ENCODE assay signal across 6 cellular contexts in genomic region chr4:932713-933070, GRCh38. TPM values are rescaled to one million over a fixed set of nuclear protein-coding genes. Genes with fewer than 3 reads are reported as not detected.
DNase-seq lines count a peak whose midpoint lies in the region; ATAC-seq and TF ChIP-seq lines count a peak whose summit lies in the region.

No MANE protein-coding gene starts in this region.

- H3K27ac Mint-ChIP-seq in stimulated activated naive CD8-positive, alpha-beta T cell treated with anti-CD3 and anti-CD28 coated beads, Interleukin-15, Interleukin-2, amounts not matched to agents 100 ng/mL and 50 ng/mL, for 24 hours: peak overlapping the region; percentile 96

- peaks cover 4% of the 10 kb centered on the region for H3K4me1 ChIP-seq in fibroblast of lung (ENCODE audit: control insufficient read depth, extremely low read depth, insufficient read depth, low read length)

- H3K27me3 ChIP-seq in MG63 (no peaks in the 10 kb centered on the region), fibroblast of lung (ENCODE audit: control insufficient read depth, insufficient read depth, low read length) (no peaks in the 10 kb centered on the region)

- H3K9ac ChIP-seq in fibroblast of lung (ENCODE audit: insufficient read depth, low read length): peak overlapping the region; percentile 97

- DNase-seq in COR-L47 (lab: John Stamatoyannopoulos, UW): peak; percentile 17
- no peak for DNase-seq in MG63
- DNase-seq in fibroblast of lung (ENCODE audit: low read depth in 2 of 2): no peak
- DNase-seq in epidermal melanocyte (ENCODE audit: insufficient read length, low spot score): no peak

- peaks cover 61% of the 10 kb centered on the region for H3K4me1 Mint-ChIP-seq in stimulated activated naive CD8-positive, alpha-beta T cell treated with anti-CD3 and anti-CD28 coated beads, Interleukin-15, Interleukin-2, amounts not matched to agents 100 ng/mL and 50 ng/mL, for 24 hours (ENCODE audit: low read depth)

- no peaks in the 10 kb centered on the region for H3K27me3 Mint-ChIP-seq in stimulated activated naive CD8-positive, alpha-beta T cell treated with anti-CD3 and anti-CD28 coated beads, Interleukin-15, Interleukin-2, amounts not matched to agents 100 ng/mL and 50 ng/mL, for 24 hours

- H3K27ac ChIP-seq in fibroblast of lung (ENCODE audit: insufficient read depth, low read length): peak overlapping the region; percentile 98

- H3K9me3 ChIP-seq in MG63 (no peaks in the 10 kb centered on the region), fibroblast of lung (ENCODE audit: control insufficient read depth, insufficient read depth, low read depth, low read length) (no peaks in the 10 kb centered on the region)

- H3K36me3 ChIP-seq in MG63 (no peaks in the 10 kb centered on the region), fibroblast of lung (ENCODE audit: control insufficient read depth, insufficient read depth, low read length) (no peaks in the 10 kb centered on the region)

- no peaks in the 10 kb centered on the region for H3K9me3 Mint-ChIP-seq in stimulated activated naive CD8-positive, alpha-beta T cell treated with anti-CD3 and anti-CD28 coated beads, Interleukin-15, Interleukin-2, amounts not matched to agents 100 ng/mL and 50 ng/mL, for 24 hours

- no peaks in the 10 kb centered on the region for H4K20me1 ChIP-seq in fibroblast of lung (ENCODE audit: control insufficient read depth, extremely low read depth, insufficient read depth, low read length)

- ATAC-seq in GM21576 (IDR thresholded peaks at IDR 0.05; ENCODE audit: unreplicated experiment): no peak

- H3K79me2 ChIP-seq in fibroblast of lung (ENCODE audit: control insufficient read depth, insufficient read depth, low read length): peaks cover 49% of the 10 kb centered on the region

- TF ChIP-seq CTCF in fibroblast of lung (conservative IDR thresholded peaks at IDR 0.05 in 1 of 2, IDR thresholded peaks at IDR 0.05 in 1 of 2; ENCODE audit: low read depth in 1 of 2, low read length in 2 of 2): no peak

- peak overlapping the region; percentile 96 for H2AFZ ChIP-seq in fibroblast of lung (ENCODE audit: low read length)

- peak overlapping the region; percentile 79 for H3K4me2 ChIP-seq in fibroblast of lung (ENCODE audit: extremely low read depth, insufficient read depth, low read length)

- H3K4me3 Mint-ChIP-seq in stimulated activated naive CD8-positive, alpha-beta T cell treated with anti-CD3 and anti-CD28 coated beads, Interleukin-15, Interleukin-2, amounts not matched to agents 100 ng/mL and 50 ng/mL, for 24 hours: peak overlapping the region; percentile 98

- H3K36me3 Mint-ChIP-seq in stimulated activated naive CD8-positive, alpha-beta T cell treated with anti-CD3 and anti-CD28 coated beads, Interleukin-15, Interleukin-2, amounts not matched to agents 100 ng/mL and 50 ng/mL, for 24 hours (ENCODE audit: low read depth): no peaks in the 10 kb centered on the region

- H3K4me3 ChIP-seq in MG63 (peak overlapping the region; percentile 85), fibroblast of lung (replicated peaks in 1 of 4; ENCODE audit: control extremely low read depth in 1 of 4, insufficient read depth in 1 of 4, low read depth in 3 of 4, low read length in 4 of 4) (peak overlapping the region; percentile 55 to 96 (median 84))

RNA-seq across cellular contexts. Expression of gene TMEM175, which starts 0.4 kb away (rescaled TPM):
- total RNA-seq in MG63 (2014; rRNA removed; shearing (Covaris generic); ENCODE audit: low replicate concordance): 14.1 and 15.0 TPM in 2 replicates
- 10.3 and 16.3 TPM in 2 replicates for total RNA-seq in fibroblast of lung
- 23.9 and 29.2 TPM in 2 replicates for polyA plus RNA-seq in fibroblast of lung
- 21.8 and 28.7 TPM in 2 replicates for polyA plus RNA-seq in fibroblast of lung (2012)
- 47.0 and 77.0 TPM in 2 replicates for polyA minus RNA-seq in fibroblast of lung (ENCODE audit: low replicate concordance)

RNA-seq across cellular contexts. Expression of gene GAK, which starts 0.6 kb away (rescaled TPM):
- total RNA-seq in MG63 (2014; rRNA removed; shearing (Covaris generic); ENCODE audit: low replicate concordance): 57.1 and 67.9 TPM in 2 replicates
- 37.2 and 48.2 TPM in 2 replicates for total RNA-seq in fibroblast of lung
- 10.1 and 13.9 TPM in 2 replicates for polyA plus RNA-seq in fibroblast of lung
- polyA plus RNA-seq in fibroblast of lung (2012): 29.8 and 41.7 TPM in 2 replicates
- polyA minus RNA-seq in fibroblast of lung (ENCODE audit: low replicate concordance): 19.9 and 26.7 TPM in 2 replicates

RNA-seq across cellular contexts. Expression of gene DGKQ, which starts 40.7 kb away (rescaled TPM):
- total RNA-seq in MG63 (2014; rRNA removed; shearing (Covaris generic); ENCODE audit: low replicate concordance): 6.7 and 7.4 TPM in 2 replicates
- total RNA-seq in fibroblast of lung: 11.0 and 13.2 TPM in 2 replicates
- polyA plus RNA-seq in fibroblast of lung: 2.1 and 3.0 TPM in 2 replicates
- polyA plus RNA-seq in fibroblast of lung (2012): 4.5 and 7.1 TPM in 2 replicates
- 3.7 and 4.3 TPM in 2 replicates for polyA minus RNA-seq in fibroblast of lung (ENCODE audit: low replicate concordance)

RNA-seq across cellular contexts. Expression of gene IDUA, which starts 54.2 kb away (rescaled TPM):
- 3.4 and 13.5 TPM in 2 replicates for total RNA-seq in MG63 (2014; rRNA removed; shearing (Covaris generic); ENCODE audit: low replicate concordance)
- total RNA-seq in fibroblast of lung: 10.3 and 11.1 TPM in 2 replicates
- polyA plus RNA-seq in fibroblast of lung: 2.1 and 3.1 TPM in 2 replicates
- 5.9 TPM in 2 replicates for polyA plus RNA-seq in fibroblast of lung (2012)
- 4.8 and 6.4 TPM in 2 replicates for polyA minus RNA-seq in fibroblast of lung (ENCODE audit: low replicate concordance)
